ENCODE assay signal across 22 cellular contexts in the genomic region with DNA sequence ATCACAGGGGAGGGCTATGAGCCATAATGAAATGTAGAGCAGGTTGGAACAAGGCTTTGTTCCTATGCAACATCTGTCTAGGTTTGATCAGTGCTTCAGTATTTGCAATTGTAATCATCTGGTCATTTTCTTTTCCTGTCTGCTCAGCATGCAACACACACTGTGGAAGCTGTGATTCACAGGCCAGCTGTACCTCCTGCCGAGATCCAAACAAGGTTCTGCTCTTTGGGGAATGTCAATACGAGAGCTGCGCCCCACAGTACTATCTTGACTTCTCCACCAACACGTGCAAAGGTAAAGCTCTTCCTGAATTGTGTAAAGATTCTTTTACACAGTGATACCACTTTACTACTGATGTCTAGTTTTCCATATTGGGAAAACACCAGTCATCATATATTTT.
A peak's percentile ranks its signal among the peaks of the same experiment; 100 is the strongest.
DNase-seq lines count a peak whose midpoint lies in the region; ATAC-seq, FAIRE-seq and TF ChIP-seq lines count a peak whose summit lies in the region.
"Had no signal": no experiment of that assay in that cellular context is flagged by ENCODE, and none has a peak within 500 bp of the region (broad histone marks: within the 10 kb centered on the region; RNA-seq: fewer than 3 reads in every experiment).

No MANE protein-coding gene starts in this region.

- intact Hi-C loops in lower leg skin (cut with DNase I; ENCODE audit: low total_unique reads): no loop called here

- no peak overlapping the region for H3K27ac Mint-ChIP-seq in stimulated activated effector memory CD8-positive, alpha-beta T cell treated with anti-CD3 and anti-CD28 coated beads, Interleukin-12 subunit alpha, Interleukin-12 subunit beta, amount 100 ng/mL, for 72 hours
- H3K27ac Mint-ChIP-seq: activated T-cell treated with anti-CD3 and anti-CD28 coated beads, Interleukin-2, amount 50 U/mL, for 72 hours; B cell had no signal

- ATAC-seq in stimulated activated effector memory CD8-positive, alpha-beta T cell treated with anti-CD3 and anti-CD28 coated beads, Interleukin-12 subunit alpha, Interleukin-12 subunit beta, amount 100 ng/mL, for 72 hours: no peak
- ATAC-seq: activated T-cell treated with anti-CD3 and anti-CD28 coated beads, Interleukin-2, amount 50 U/mL, for 72 hours; GM12878 had no signal

- H3K27ac ChIP-seq in H1 (ENCODE audit: low read depth, low read length): no peak overlapping the region
- H3K27ac ChIP-seq in effector memory CD4-positive, alpha-beta T cell (ENCODE audit: insufficient read depth, low read length, poor library complexity, severe bottlenecking): no peak overlapping the region
- H3K27ac ChIP-seq: dorsolateral prefrontal cortex, right atrium auricular region, upper lobe of right lung had no signal

- H3K4me1 ChIP-seq in H1 (replicated peaks in 1 of 4; ENCODE audit: control insufficient read depth in 3 of 4, insufficient read depth in 4 of 4, low read length in 3 of 4): peaks cover 0 to 17% (median 4%) of the 10 kb centered on the region in 4 experiments; a peak in 4 of 7 replicates
- H3K4me1 ChIP-seq in effector memory CD4-positive, alpha-beta T cell (ENCODE audit: control insufficient read depth, insufficient read depth, low read length, poor library complexity, severe bottlenecking): no peaks in the 10 kb centered on the region
- H3K4me1 ChIP-seq: right atrium auricular region, upper lobe of right lung had no signal

- TF ChIP-seq EP300 in H1 (IDR thresholded peaks at IDR 0.05; ENCODE audit: borderline replicate concordance in 1 of 2, low read depth in 2 of 2, low read length in 2 of 2): no peak

- no peak overlapping the region for H3K14ac ChIP-seq in H1 (ENCODE audit: insufficient read length)

- H3K27me3 ChIP-seq in H1 (replicated peaks in 1 of 4; ENCODE audit: control insufficient read depth in 3 of 4, extremely low read depth in 1 of 4, insufficient read depth in 3 of 4, low read length in 3 of 4): no peaks in the 10 kb centered on the region
- no peaks in the 10 kb centered on the region for H3K27me3 ChIP-seq in effector memory CD4-positive, alpha-beta T cell (replicated peaks; ENCODE audit: control insufficient read depth, insufficient read depth, low read length, poor library complexity, severe bottlenecking)
- H3K27me3 ChIP-seq: dorsolateral prefrontal cortex, right atrium auricular region, upper lobe of right lung had no signal

- H3K9ac ChIP-seq in H1 (replicated peaks in 1 of 4; ENCODE audit: extremely low read depth in 1 of 4, low read depth in 3 of 4, low read length in 3 of 4): no peak overlapping the region

- WGBS in H1 (ENCODE audit: extremely low coverage in 1 of 2, insufficient coverage in 1 of 2, insufficient read length in 1 of 2, insufficient replicate concordance in 2 of 2, low coverage in 1 of 2, low lambda C conversion rate in 2 of 2, missing lambda C conversion rate in 1 of 2), 2 experiments: 56% methylated on average over 4 of the region's 4 CpGs; no CpG with 5 or more reads in 1 of the 2 experiments
- 68 to 77% methylated on average over 4 of the region's 4 CpGs for WGBS in lower leg skin, 2 donors

- H3K23ac ChIP-seq in H1 (ENCODE audit: insufficient read length): no peak overlapping the region

- no peaks in the 10 kb centered on the region for H3K36me3 Mint-ChIP-seq in stimulated activated effector memory CD8-positive, alpha-beta T cell treated with anti-CD3 and anti-CD28 coated beads, Interleukin-12 subunit alpha, Interleukin-12 subunit beta, amount 100 ng/mL, for 72 hours

- H3K79me2 ChIP-seq in H1 (ENCODE audit: control insufficient read depth in 1 of 2, insufficient read depth in 2 of 2, low read length in 2 of 2): no peaks in the 10 kb centered on the region

- no peak overlapping the region for H2AK5ac ChIP-seq in H1 (ENCODE audit: low read depth, low read length)

- no peak overlapping the region for H3K4me3 Mint-ChIP-seq in stimulated activated effector memory CD8-positive, alpha-beta T cell treated with anti-CD3 and anti-CD28 coated beads, Interleukin-12 subunit alpha, Interleukin-12 subunit beta, amount 100 ng/mL, for 72 hours
- H3K4me3 Mint-ChIP-seq: activated T-cell treated with anti-CD3 and anti-CD28 coated beads, Interleukin-2, amount 50 U/mL, for 72 hours; B cell had no signal

- H4K91ac ChIP-seq in H1 (replicated peaks; ENCODE audit: insufficient read length, low read length): no peak overlapping the region

- H4K20me1 ChIP-seq in H1 (replicated peaks in 1 of 2; ENCODE audit: control insufficient read depth in 1 of 2, insufficient read depth in 2 of 2, low read length in 2 of 2): peaks cover 0 to 1% of the 10 kb centered on the region in 2 experiments

- no peak for TF ChIP-seq POLR2A in H1 (IDR thresholded peaks at IDR 0.05; ENCODE audit: control extremely low read depth in 1 of 2, low read depth in 2 of 2, low read length in 2 of 2)
- TF ChIP-seq POLR2A in lower leg skin (IDR thresholded peaks at IDR 0.05): no peak

- TF ChIP-seq RAD21 in H1 (IDR thresholded peaks at IDR 0.05 in 1 of 2, conservative IDR thresholded peaks at IDR 0.05 in 1 of 2; ENCODE audit: low read depth in 2 of 2, low read length in 2 of 2): peak in 1 of 2 experiments; percentile 19; a peak in 1 of 4 replicates

- no peak overlapping the region for H2BK12ac ChIP-seq in H1 (ENCODE audit: low read depth, low read length)

- H3K4ac ChIP-seq in H1 (replicated peaks; ENCODE audit: insufficient read length, low read depth, low read length): no peak overlapping the region

- no peak for TF ChIP-seq CTCF in H1 (IDR thresholded peaks at IDR 0.05; ENCODE audit: control extremely low read depth in 1 of 3, insufficient read depth in 1 of 3, low read depth in 1 of 3, low read length in 3 of 3)
- no peak for TF ChIP-seq CTCF in lower leg skin (IDR thresholded peaks at IDR 0.05)

- H2BK20ac ChIP-seq in H1 (ENCODE audit: low read length): no peak overlapping the region

- no peaks in the 10 kb centered on the region for H3K23me2 ChIP-seq in H1 (ENCODE audit: low read depth, low read length)

- H3K9me3 Mint-ChIP-seq in stimulated activated effector memory CD8-positive, alpha-beta T cell treated with anti-CD3 and anti-CD28 coated beads, Interleukin-12 subunit alpha, Interleukin-12 subunit beta, amount 100 ng/mL, for 72 hours: no peaks in the 10 kb centered on the region
- H3K9me3 Mint-ChIP-seq: activated T-cell treated with anti-CD3 and anti-CD28 coated beads, Interleukin-2, amount 50 U/mL, for 72 hours had no signal

- peaks cover 10 to 70% (median 49%) of the 10 kb centered on the region in 4 experiments; a peak in 7 of 8 replicates for H3K36me3 ChIP-seq in H1 (ENCODE audit: control insufficient read depth in 2 of 4, insufficient read depth in 4 of 4, low read length in 3 of 4)
- no peaks in the 10 kb centered on the region for H3K36me3 ChIP-seq in effector memory CD4-positive, alpha-beta T cell (ENCODE audit: control insufficient read depth, insufficient read depth, low read length)
- H3K36me3 ChIP-seq: upper lobe of right lung had no signal

- CTCF ChIA-PET in H1 (lab: Charles Lee; ENCODE audit: partially characterized antibody): interaction anchor here (0.6 to 2.4 kb wide), 3 partner anchors 10 to 435 kb away, joined by 3 to 11 read pairs (median 3); no protein-coding TSS in a partner anchor

- H2BK15ac ChIP-seq in H1 (ENCODE audit: low read length): no peak overlapping the region

- H3K4me2 ChIP-seq in H1 (ENCODE audit: insufficient read depth in 1 of 2, low read depth in 2 of 2, low read length in 2 of 2): peak overlapping the region in 1 of 2 experiments; percentile 16; a peak in 1 of 4 replicates

- no peak overlapping the region for H3K4me3 ChIP-seq in H1 (ENCODE audit: extremely low read depth in 1 of 4, insufficient read depth in 2 of 4, low read depth in 3 of 4, low read length in 4 of 4)
- no peak overlapping the region for H3K4me3 ChIP-seq in lower leg skin (ENCODE audit: low read depth, poor library complexity, severe bottlenecking)
- no peak overlapping the region for H3K4me3 ChIP-seq in effector memory CD4-positive, alpha-beta T cell (ENCODE audit: insufficient read depth, low read depth, low read length, poor library complexity, severe bottlenecking)
- H3K4me3 ChIP-seq: dorsolateral prefrontal cortex, GM12878, right atrium auricular region, upper lobe of right lung had no signal

- H3K9me3 ChIP-seq in H1 (ENCODE audit: insufficient read depth in 2 of 2, low read depth in 1 of 2, low read length in 1 of 2): no peaks in the 10 kb centered on the region
- H3K9me3 ChIP-seq in effector memory CD4-positive, alpha-beta T cell (ENCODE audit: control insufficient read depth, low read length): no peaks in the 10 kb centered on the region
- H3K9me3 ChIP-seq: right atrium auricular region, upper lobe of right lung had no signal

- H4K5ac ChIP-seq in H1 (ENCODE audit: insufficient read length, low read depth, low read length): no peak overlapping the region

- no peaks in the 10 kb centered on the region for H3K4me1 Mint-ChIP-seq in stimulated activated effector memory CD8-positive, alpha-beta T cell treated with anti-CD3 and anti-CD28 coated beads, Interleukin-12 subunit alpha, Interleukin-12 subunit beta, amount 100 ng/mL, for 72 hours
- H3K4me1 Mint-ChIP-seq: B cell had no signal

- no peak overlapping the region for H2BK5ac ChIP-seq in H1 (ENCODE audit: low read depth, low read length)

- no peaks in the 10 kb centered on the region; the same call in 1 of the 2 replicates for H3K79me1 ChIP-seq in H1 (ENCODE audit: low read depth, low read length)

- DNase-seq in GM04504 (ENCODE audit: low read depth) (peak; percentile 22), NCI-H345 (lab: John Stamatoyannopoulos, UW) (peak; percentile 51), H1 (ENCODE audit: low read depth in 1 of 2, low spot score in 2 of 2) (no peak), mucosa of gallbladder (ENCODE audit: low spot score) (peak; percentile 40), COLO829 (ENCODE audit: low spot score) (no peak), lower leg skin (ENCODE audit: low spot score in 2 of 2) (no peak)
- DNase-seq in stimulated activated effector memory CD8-positive, alpha-beta T cell treated with anti-CD3 and anti-CD28 coated beads, Interleukin-12 subunit alpha, Interleukin-12 subunit beta, amount 100 ng/mL, for 72 hours (ENCODE audit: low spot score in 2 of 2): no peak
- no peak for DNase-seq in effector memory CD4-positive, alpha-beta T cell
- DNase-seq: activated T-cell treated with anti-CD3 and anti-CD28 coated beads, Interleukin-2, amount 50 U/mL, for 72 hours; amygdala; DND-41; dorsolateral prefrontal cortex; foreskin melanocyte; kidney glomerular epithelial cell; NCI-H1048; NCI-H526 treated with DMSO at 0.1 percent for 48 hours; stimulated activated CD4-positive, alpha-beta T cell treated with anti-CD3 and anti-CD28 coated beads, Interleukin-4, amount 100 ng/mL, for 4 hours; stimulated activated naive CD4-positive, alpha-beta T cell; upper lobe of right lung had no signal

- no peak overlapping the region for H2AFZ ChIP-seq in H1 (ENCODE audit: low read length)

- H2BK120ac ChIP-seq in H1 (replicated peaks; ENCODE audit: low read depth, low read length): no peak overlapping the region

- no peak overlapping the region for H4K8ac ChIP-seq in H1 (ENCODE audit: extremely low read depth, insufficient read depth, low read length)

- peak; percentile 93 for FAIRE-seq in H1 (lab: Jason Lieb, UNC)
- FAIRE-seq: GM12878 had no signal

- H3K56ac ChIP-seq in H1 (replicated peaks; ENCODE audit: insufficient read length, low read depth, low read length): no peak overlapping the region

- POLR2A ChIA-PET in H1 (lab: Charles Lee; ENCODE audit: partially characterized antibody): interaction anchor here (0.6 to 1.0 kb wide), 3 partner anchors 36 to 137 kb away, joined by 3 to 4 read pairs (median 4); no protein-coding TSS in a partner anchor

- no peak overlapping the region for H3K18ac ChIP-seq in H1 (ENCODE audit: extremely low read depth, low read length)

Comparison
In these comparisons a context has a peak if more than half of its experiments do, and no peak if none do; other contexts are left out.
1. DNase-seq: peak in GM04504 (single experiment), NCI-H345 (single experiment) and mucosa of gallbladder (single experiment); none in H1 (0 of 2), stimulated activated effector memory CD8-positive, alpha-beta T cell treated with anti-CD3 and anti-CD28 coated beads, Interleukin-12 subunit alpha, Interleukin-12 subunit beta, amount 100 ng/mL, for 72 hours (0 of 2), COLO829 (single experiment), lower leg skin (0 of 2) and effector memory CD4-positive, alpha-beta T cell (0 of 3).